ENCODE assay signal across 28 cellular contexts in the genomic region with DNA sequence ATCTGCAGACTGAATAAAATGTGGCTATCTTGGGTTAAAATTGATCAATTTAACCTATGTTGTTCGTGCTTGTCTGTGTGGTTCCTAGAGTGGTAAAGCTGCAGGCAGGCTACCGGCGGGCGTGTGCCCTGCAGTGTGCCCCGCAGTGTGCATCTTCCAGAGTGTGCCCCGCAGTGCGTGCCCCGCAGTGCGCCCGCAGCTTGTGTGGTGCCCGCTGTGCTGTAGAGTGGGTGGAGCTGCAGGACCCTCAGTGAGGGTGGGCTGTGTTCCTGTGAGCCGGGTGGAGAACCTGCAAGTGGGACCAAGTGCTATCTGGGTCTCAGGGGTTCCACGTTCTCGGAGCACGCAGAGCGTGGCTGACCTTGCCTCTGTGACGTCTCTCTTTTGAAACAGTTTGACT.
"Had no signal": no experiment of that assay in that cellular context is flagged by ENCODE, and none has a peak within 500 bp of the region (broad histone marks: within the 10 kb centered on the region; RNA-seq: fewer than 3 reads in every experiment).

No MANE protein-coding gene starts in this region.

- H3K4me1 Mint-ChIP-seq: activated CD4-positive, alpha-beta T cell treated with anti-CD3 and anti-CD28 coated beads, Interleukin-2, amount 10 ng/mL, durations not matched to agents 7 days and 5 days had no signal

- H3K9me3 ChIP-seq: SJCRH30 had no signal

- FAIRE-seq: TTC549 had no signal

- H3K4me3 ChIP-seq: cardiac muscle cell, SJCRH30, SK-N-MC had no signal

- H3K27ac Mint-ChIP-seq: activated CD4-positive, alpha-beta memory T cell treated with anti-CD3 and anti-CD28 coated beads for 36 hours; activated CD4-positive, alpha-beta T cell treated with anti-CD3 and anti-CD28 coated beads, Interleukin-2, amount 10 ng/mL, durations not matched to agents 7 days and 5 days; activated naive CD8-positive, alpha-beta T cell treated with anti-CD3 and anti-CD28 coated beads for 36 hours; activated T-cell treated with anti-CD3 and anti-CD28 coated beads, Interleukin-2, amount 50 U/mL, for 72 hours; activated T-helper 17 cell treated with anti-CD3 and anti-CD28 coated beads, Interleukin-2, amount 50 U/mL, for 72 hours; T-helper 2 cell treated with Interferon-gamma antibody and Interleukin-4, amounts not matched to agents 5 μg/mL and 100 μg/mL, for 36 hours had no signal

- H3K27ac ChIP-seq: cardiac muscle cell, SJCRH30, SK-N-MC had no signal

- H3K27me3 Mint-ChIP-seq: activated CD4-positive, alpha-beta memory T cell treated with anti-CD3 and anti-CD28 coated beads for 36 hours; activated CD4-positive, alpha-beta T cell treated with anti-CD3 and anti-CD28 coated beads, Interleukin-2, amount 10 ng/mL, durations not matched to agents 7 days and 5 days; activated naive CD8-positive, alpha-beta T cell treated with anti-CD3 and anti-CD28 coated beads for 36 hours; activated T-helper 17 cell treated with anti-CD3 and anti-CD28 coated beads, Interleukin-2, amount 50 U/mL, for 72 hours; central memory CD8-positive, alpha-beta T cell had no signal

- H3K4me3 Mint-ChIP-seq: activated CD4-positive, alpha-beta memory T cell treated with anti-CD3 and anti-CD28 coated beads for 36 hours; activated CD4-positive, alpha-beta T cell treated with anti-CD3 and anti-CD28 coated beads, Interleukin-2, amount 10 ng/mL, durations not matched to agents 7 days and 5 days; activated naive CD8-positive, alpha-beta T cell treated with anti-CD3 and anti-CD28 coated beads for 36 hours; activated T-cell treated with anti-CD3 and anti-CD28 coated beads, Interleukin-2, amount 50 U/mL, for 72 hours; activated T-helper 17 cell treated with anti-CD3 and anti-CD28 coated beads, Interleukin-2, amount 50 U/mL, for 72 hours; central memory CD8-positive, alpha-beta T cell; T-helper 2 cell treated with Interferon-gamma antibody and Interleukin-4, amounts not matched to agents 5 μg/mL and 100 μg/mL, for 36 hours had no signal

- H3K27me3 ChIP-seq: cardiac muscle cell, SJCRH30 had no signal

- DNase-seq: activated CD4-positive, alpha-beta memory T cell treated with anti-CD3 and anti-CD28 coated beads for 36 hours; activated CD4-positive, alpha-beta T cell treated with anti-CD3 and anti-CD28 coated beads, Interleukin-2, amount 10 ng/mL, durations not matched to agents 7 days and 5 days; activated effector memory CD4-positive, alpha-beta T cell treated with anti-CD3 and anti-CD28 coated beads, Interleukin-2, amount 50 U/mL, for 16 hours; activated naive CD4-positive, alpha-beta T cell; activated naive CD4-positive, alpha-beta T cell treated with anti-CD3 and anti-CD28 coated beads, Interleukin-2, amount 50 U/mL, for 16 hours; activated naive CD8-positive, alpha-beta T cell treated with anti-CD3 and anti-CD28 coated beads for 36 hours; activated T-cell treated with anti-CD3 and anti-CD28 coated beads, Interleukin-2, amount 50 U/mL, for 1 hour; activated T-cell treated with anti-CD3 and anti-CD28 coated beads, Interleukin-2, amount 50 U/mL, for 72 hours; amniotic stem cell; Karpas-422; NCI-H1048; NCI-H1105 treated with DMSO at 0.1 percent for 48 hours; NCI-H1436; NCI-H1694; NCI-H1930; NCI-H2081 treated with DMSO at 0.1 percent for 48 hours; NCI-H226; NCI-H446 treated with DMSO at 0.1 percent for 48 hours; NCI-H524; SHP77; SJCRH30 had no signal

- H3K4me1 ChIP-seq: SJCRH30 had no signal

- H3K9me3 Mint-ChIP-seq: activated CD4-positive, alpha-beta memory T cell treated with anti-CD3 and anti-CD28 coated beads for 36 hours; activated CD4-positive, alpha-beta T cell treated with anti-CD3 and anti-CD28 coated beads, Interleukin-2, amount 10 ng/mL, durations not matched to agents 7 days and 5 days; activated naive CD8-positive, alpha-beta T cell treated with anti-CD3 and anti-CD28 coated beads for 36 hours; activated T-cell treated with anti-CD3 and anti-CD28 coated beads, Interleukin-2, amount 50 U/mL, for 72 hours; activated T-helper 17 cell treated with anti-CD3 and anti-CD28 coated beads, Interleukin-2, amount 50 U/mL, for 72 hours; central memory CD8-positive, alpha-beta T cell; T-helper 2 cell treated with Interferon-gamma antibody and Interleukin-4, amounts not matched to agents 5 μg/mL and 100 μg/mL, for 36 hours had no signal

- ATAC-seq: activated T-cell treated with anti-CD3 and anti-CD28 coated beads, Interleukin-2, amount 50 U/mL, for 72 hours; activated T-helper 17 cell treated with anti-CD3 and anti-CD28 coated beads, Interleukin-2, amount 50 U/mL, for 72 hours; Panc1 had no signal
